9 cellular contexts compared by ENCODE assay signal in genomic region chr20:63518946-63519764, GRCh38. TPM values are rescaled to one million over a fixed set of nuclear protein-coding genes. Genes with fewer than 3 reads are reported as not detected.
DNase-seq lines count a peak whose midpoint lies in the region; ATAC-seq and TF ChIP-seq lines count a peak whose summit lies in the region.
"Had no signal": no experiment of that assay in that cellular context is flagged by ENCODE, and none has a peak within 500 bp of the region (broad histone marks: within the 10 kb centered on the region; RNA-seq: fewer than 3 reads in every experiment).

No MANE protein-coding gene starts in this region.

- no peaks in the 10 kb centered on the region for H3K4me1 ChIP-seq in HEK293 (ENCODE audit: control insufficient read depth, insufficient read depth, low read length)
- no peaks in the 10 kb centered on the region for H3K4me1 ChIP-seq in iPS-15b (ENCODE audit: control insufficient read depth, insufficient read depth, low read length)
- H3K4me1 ChIP-seq in skeletal muscle tissue (ENCODE audit: control insufficient read depth in 3 of 3, insufficient read depth in 3 of 3, low read length in 3 of 3), result peaks cover 22 to 36% (median 22%) of the 10 kb centered on the region in 3 donors

- H3K27ac ChIP-seq in HEK293 (ENCODE audit: extremely low read depth, low read depth, low read length) (no peak overlapping the region), skeletal muscle tissue (ENCODE audit: low read depth, low read length) (peak overlapping the region; percentile 79)

- CTCF ChIA-PET in HEK293 (lab: Yijun Ruan, JAX), result interaction anchor here (2.8 kb wide), 1 partner anchor 22 kb away, joined by 12 read pairs; no protein-coding TSS in a partner anchor

- POLR2A ChIA-PET in HEK293 (lab: Yijun Ruan, JAX), result interaction anchor here (0.6 to 2.4 kb wide), 3 partner anchors 15 to 22 kb away, joined by 3 to 6 read pairs (median 3); no protein-coding TSS in a partner anchor

- no peak overlapping the region for H3K9ac ChIP-seq in iPS-15b (ENCODE audit: low read depth, low read length)
- peak overlapping the region in 2 of 3 donors; percentile 79 to 81 for H3K9ac ChIP-seq in skeletal muscle tissue (ENCODE audit: low read depth in 1 of 3, low read length in 3 of 3)

- TF ChIP-seq CTCF in HEK293 (tag by site-specific recombination; IDR thresholded peaks at IDR 0.05) (no peak), GM10266 (IDR thresholded peaks at IDR 0.05; ENCODE audit: control insufficient read depth, insufficient read depth, low read depth, missing control alignments) (no peak)

- H3K4me1 Mint-ChIP-seq in activated naive CD8-positive, alpha-beta T cell (ENCODE audit: low read depth), result peaks cover 12% of the 10 kb centered on the region

- H3K27me3 Mint-ChIP-seq in activated naive CD8-positive, alpha-beta T cell, result no peaks in the 10 kb centered on the region

- H3K27ac Mint-ChIP-seq in activated naive CD8-positive, alpha-beta T cell, result no peak overlapping the region

- no peak for DNase-seq in GM10266 (ENCODE audit: extremely low spot score)
- DNase-seq in stimulated activated CD4-positive, alpha-beta T cell treated with anti-CD3 and anti-CD28 coated beads, Interleukin-1b, Interleukin-23, amount 100 ng/mL, for 48 hours, result no peak

- no peak for ATAC-seq in HG02981 (IDR thresholded peaks at IDR 0.05; ENCODE audit: unreplicated experiment)
- ATAC-seq in HG03175 (IDR thresholded peaks at IDR 0.05; ENCODE audit: unreplicated experiment), result no peak

- no peaks in the 10 kb centered on the region for H3K9me3 Mint-ChIP-seq in activated naive CD8-positive, alpha-beta T cell (ENCODE audit: low read depth)

- H3K27me3 ChIP-seq in iPS-15b (ENCODE audit: control insufficient read depth, insufficient read depth, low read length) (no peaks in the 10 kb centered on the region), skeletal muscle tissue (ENCODE audit: control insufficient read depth in 3 of 3, insufficient read depth in 3 of 3, low read length in 3 of 3) (no peaks in the 10 kb centered on the region)

- peaks cover 2% of the 10 kb centered on the region for H3K36me3 Mint-ChIP-seq in activated naive CD8-positive, alpha-beta T cell

- H3K4me3 ChIP-seq in HEK293 (ENCODE audit: low read depth, low read length) (no peak overlapping the region), iPS-15b (ENCODE audit: low read depth, low read length) (peak overlapping the region; percentile 84), skeletal muscle tissue (ENCODE audit: low read length in 3 of 3) (peak overlapping the region; percentile 60 to 80 (median 78))

- H3K9me3 ChIP-seq in HEK293 (ENCODE audit: control insufficient read depth, insufficient read depth, low read depth, low read length), result no peaks in the 10 kb centered on the region
- H3K9me3 ChIP-seq in iPS-15b (ENCODE audit: control insufficient read depth, insufficient read depth, low read length), result no peaks in the 10 kb centered on the region
- H3K9me3 ChIP-seq in skeletal muscle tissue (ENCODE audit: control insufficient read depth in 3 of 3, low read length in 3 of 3), result no peaks in the 10 kb centered on the region

- H3K36me3 ChIP-seq in HEK293 (ENCODE audit: control insufficient read depth in 2 of 2, insufficient read depth in 1 of 2, low read length in 2 of 2) (peaks cover 0 to 24% of the 10 kb centered on the region in 2 experiments; a peak in 1 of 3 replicates), iPS-15b (ENCODE audit: control insufficient read depth, insufficient read depth, low read length) (peaks cover 19% of the 10 kb centered on the region), skeletal muscle tissue (ENCODE audit: control insufficient read depth in 3 of 3, insufficient read depth in 3 of 3, low read length in 3 of 3) (peaks cover 11 to 18% (median 12%) of the 10 kb centered on the region in 3 donors)

- H3K4me3 Mint-ChIP-seq in activated naive CD8-positive, alpha-beta T cell, result peak overlapping the region; percentile 69

TF ChIP-seq in HEK293, 187 proteins besides CTCF, POLR2A, EP300 and RAD21:
- TF ChIP-seq ZNF449 (tag by site-specific recombination; IDR thresholded peaks at IDR 0.05) (peak; percentile 33; the same call in 1 of the 2 replicates), ZBTB6 (tag by site-specific recombination; IDR thresholded peaks at IDR 0.05) (no peak), HOXA7 (CRISPR knock-in tag; IDR thresholded peaks at IDR 0.05; ENCODE audit: borderline replicate concordance) (no peak), ZNF423 (tag by site-specific recombination; IDR thresholded peaks at IDR 0.05) (no peak), SALL2 (tag by site-specific recombination; IDR thresholded peaks at IDR 0.05; ENCODE audit: borderline replicate concordance) (no peak), ZNF600 (tag by site-specific recombination; IDR thresholded peaks at IDR 0.05) (0 out of 2 replicates have a peak, but pooled peaks have one; percentile 5), ZNF37A (tag by site-specific recombination; IDR thresholded peaks at IDR 0.05) (no peak), ZNF747 (tag by site-specific recombination; IDR thresholded peaks at IDR 0.05) (no peak)

RNA-seq across cellular contexts. Expression of gene PPDPF, which starts 1.4 kb away (rescaled TPM):
- total RNA-seq in skeletal muscle tissue, result 24.0 TPM

RNA-seq across cellular contexts. Expression of gene PTK6, which starts 18.0 kb away (rescaled TPM):
- not detected for total RNA-seq in skeletal muscle tissue
- total RNA-seq: H4 had no signal

RNA-seq across cellular contexts. Expression of gene EEF1A2, which starts 20.3 kb away (rescaled TPM):
- total RNA-seq in skeletal muscle tissue, result 255 TPM

RNA-seq across cellular contexts. Expression of gene SRMS, which starts 28.4 kb away (rescaled TPM):
- not detected for total RNA-seq in skeletal muscle tissue
- total RNA-seq: H4 had no signal

RNA-seq across cellular contexts. Expression of gene FNDC11, which starts 34.8 kb away (rescaled TPM):
- 0.52 TPM for total RNA-seq in skeletal muscle tissue
- total RNA-seq: H4 had no signal
